16 cellular contexts compared by ENCODE assay signal in the genomic region with DNA sequence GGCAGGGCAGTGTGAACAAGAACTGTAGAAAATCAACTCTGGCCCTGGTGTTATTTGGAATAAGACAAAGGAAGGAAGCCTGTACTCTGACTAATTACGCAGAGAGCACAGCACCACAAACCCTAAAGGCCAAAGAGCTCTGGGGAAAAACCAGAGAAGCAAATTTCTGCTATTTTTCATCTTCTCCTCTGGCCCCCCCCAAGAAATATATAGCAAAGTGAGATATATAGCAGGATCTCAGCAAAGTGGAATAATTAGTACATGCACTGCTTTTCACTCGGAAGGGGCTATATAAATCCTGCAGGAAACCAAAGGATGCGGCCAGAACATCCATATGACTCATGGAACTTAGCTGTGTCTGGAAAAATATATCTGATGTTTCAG.
DNase-seq lines count a peak whose midpoint lies in the region; ATAC-seq and TF ChIP-seq lines count a peak whose summit lies in the region.
"Had no signal": no experiment of that assay in that cellular context is flagged by ENCODE, and none has a peak within 500 bp of the region (broad histone marks: within the 10 kb centered on the region; RNA-seq: fewer than 3 reads in every experiment).

No MANE protein-coding gene starts in this region.

- H3K36me3 Mint-ChIP-seq in activated CD8-positive, alpha-beta T cell treated with anti-CD3 and anti-CD28 coated beads for 36 hours (ENCODE audit: low read depth), result no peaks in the 10 kb centered on the region
- H3K36me3 Mint-ChIP-seq: natural killer cell treated with Interleukin-12 subunit alpha and Interleukin-12 subunit beta and Interleukin-15 and Interleukin-18, amount 100 ng/mL, for 72 hours had no signal

- POLR2A ChIA-PET in activated CD8-positive, alpha-beta T cell treated with anti-CD3 and anti-CD28 coated beads for 36 hours (lab: Charles Lee), result no interaction called here

- ATAC-seq in activated CD8-positive, alpha-beta T cell treated with anti-CD3 and anti-CD28 coated beads for 36 hours, result no peak
- no peak for ATAC-seq in GM21515 (IDR thresholded peaks at IDR 0.05; ENCODE audit: unreplicated experiment)
- ATAC-seq: activated CD8-positive, alpha-beta memory T cell treated with anti-CD3 and anti-CD28 coated beads, Interleukin-2, amount 10 ng/mL, durations not matched to agents 7 days and 5 days; sciatic nerve had no signal

- peak overlapping the region; percentile 68 for H3K27ac ChIP-seq in ACC112 (ENCODE audit: low read depth, low read length)
- H3K27ac ChIP-seq in hepatocyte, result peak overlapping the region; percentile 39
- H3K27ac ChIP-seq in transverse colon, result no peak overlapping the region
- H3K27ac ChIP-seq: PC-9 had no signal

- H4K20me1 ChIP-seq in hepatocyte (ENCODE audit: insufficient read depth, poor library complexity, severe bottlenecking), result no peaks in the 10 kb centered on the region

- H3K4me3 Mint-ChIP-seq in activated CD8-positive, alpha-beta T cell treated with anti-CD3 and anti-CD28 coated beads for 36 hours, result no peak overlapping the region
- H3K4me3 Mint-ChIP-seq: activated CD8-positive, alpha-beta memory T cell treated with anti-CD3 and anti-CD28 coated beads, Interleukin-2, amount 10 ng/mL, durations not matched to agents 7 days and 5 days; natural killer cell treated with Interleukin-12 subunit alpha and Interleukin-12 subunit beta and Interleukin-15 and Interleukin-18, amount 100 ng/mL, for 72 hours had no signal

- H3K4me3 ChIP-seq in ACC112 (ENCODE audit: low read depth, low read length), result peak overlapping the region; percentile 16; the same call in 1 of the 2 replicates
- H3K4me3 ChIP-seq in cardiac fibroblast (replicated peaks in 1 of 2; ENCODE audit: low read depth in 2 of 2, low read length in 2 of 2), result no peak overlapping the region
- H3K4me3 ChIP-seq in hepatocyte, result no peak overlapping the region
- no peak overlapping the region for H3K4me3 ChIP-seq in transverse colon
- H3K4me3 ChIP-seq: PC-9, tibial artery had no signal

- H3K27ac Mint-ChIP-seq in activated CD8-positive, alpha-beta T cell treated with anti-CD3 and anti-CD28 coated beads for 36 hours, result no peak overlapping the region
- H3K27ac Mint-ChIP-seq: activated CD8-positive, alpha-beta memory T cell treated with anti-CD3 and anti-CD28 coated beads, Interleukin-2, amount 10 ng/mL, durations not matched to agents 7 days and 5 days; natural killer cell treated with Interleukin-12 subunit alpha and Interleukin-12 subunit beta and Interleukin-15 and Interleukin-18, amount 100 ng/mL, for 72 hours had no signal

- intact Hi-C loops in transverse colon (cut with DNase I; ENCODE audit: low total_unique reads), result no loop called here
- intact Hi-C loops in activated CD8-positive, alpha-beta T cell treated with anti-CD3 and anti-CD28 coated beads for 36 hours (cut with micrococcal nuclease), result no loop called here

- no peak for TF ChIP-seq POLR2A in transverse colon (IDR thresholded peaks at IDR 0.05)

- no peak for TF ChIP-seq EP300 in transverse colon (IDR thresholded peaks at IDR 0.05; ENCODE audit: low read depth)

- no peaks in the 10 kb centered on the region for H3K4me1 Mint-ChIP-seq in activated CD8-positive, alpha-beta T cell treated with anti-CD3 and anti-CD28 coated beads for 36 hours (ENCODE audit: low read depth)
- H3K4me1 Mint-ChIP-seq: activated CD8-positive, alpha-beta memory T cell treated with anti-CD3 and anti-CD28 coated beads, Interleukin-2, amount 10 ng/mL, durations not matched to agents 7 days and 5 days had no signal

- H3K9me3 Mint-ChIP-seq in activated CD8-positive, alpha-beta T cell treated with anti-CD3 and anti-CD28 coated beads for 36 hours, result no peaks in the 10 kb centered on the region
- H3K9me3 Mint-ChIP-seq: natural killer cell treated with Interleukin-12 subunit alpha and Interleukin-12 subunit beta and Interleukin-15 and Interleukin-18, amount 100 ng/mL, for 72 hours had no signal

- WGBS in hepatocyte (ENCODE audit: low lambda C conversion rate, missing lambda C conversion rate), result 83% methylated on average over 3 of the region's 3 CpGs
- whole genome bisulfite sequencing in transverse colon (ENCODE audit: low coverage in 1 of 2), 2 donors, result 84 to 85% methylated on average over 2 to 3 of the region's 3 CpGs

- peak; percentile 86 for DNase-seq in HT1080 (ENCODE audit: low read depth)
- DNase-seq in cardiac fibroblast (ENCODE audit: low read depth in 2 of 2), result peak; percentile 58 to 68
- no peak for DNase-seq in hepatocyte (ENCODE audit: low spot score)
- DNase-seq in transverse colon, result no peak
- no peak for DNase-seq in activated CD8-positive, alpha-beta T cell treated with anti-CD3 and anti-CD28 coated beads for 36 hours
- DNase-seq in midbrain (lab: John Stamatoyannopoulos, UW), result no peak
- DNase-seq: activated CD4-positive, CD25-positive, alpha-beta regulatory T cell; activated CD8-positive, alpha-beta memory T cell treated with anti-CD3 and anti-CD28 coated beads, Interleukin-2, amount 10 ng/mL, durations not matched to agents 7 days and 5 days; activated naive CD4-positive, alpha-beta T cell; NCI-H187; PC-9; tibial artery had no signal

- H3K9me3 ChIP-seq in hepatocyte (ENCODE audit: low read depth) (no peaks in the 10 kb centered on the region), transverse colon (no peaks in the 10 kb centered on the region)
- H3K9me3 ChIP-seq: tibial artery had no signal

- no peaks in the 10 kb centered on the region for H3K9me2 ChIP-seq in hepatocyte (replicated peaks; ENCODE audit: insufficient read depth)

- in situ Hi-C loops in transverse colon (cut with MboI; ENCODE audit: low pct_ligation_motif_present in 1 of 4, low pct_unique_long_range_greater_than_20kb in 1 of 4, low sequenced_read_pairs in 3 of 4), result no loop called here

- CTCF ChIA-PET in activated CD8-positive, alpha-beta T cell treated with anti-CD3 and anti-CD28 coated beads for 36 hours (lab: Charles Lee), result interaction anchor here (0.7 kb wide), 1 partner anchor 81 kb away, joined by 3 read pairs; no protein-coding TSS in a partner anchor

- H2AFZ ChIP-seq in ACC112 (ENCODE audit: low read length, unreplicated experiment) (peak overlapping the region; percentile 35), hepatocyte (no peak overlapping the region)
- H2AFZ ChIP-seq: PC-9 had no signal

- H3K27me3 Mint-ChIP-seq in activated CD8-positive, alpha-beta T cell treated with anti-CD3 and anti-CD28 coated beads for 36 hours, result no peaks in the 10 kb centered on the region
- H3K27me3 Mint-ChIP-seq: activated CD8-positive, alpha-beta memory T cell treated with anti-CD3 and anti-CD28 coated beads, Interleukin-2, amount 10 ng/mL, durations not matched to agents 7 days and 5 days had no signal

- H3K27me3 ChIP-seq in ACC112 (ENCODE audit: insufficient read depth, low read length), result no peaks in the 10 kb centered on the region
- H3K27me3 ChIP-seq in hepatocyte, result no peaks in the 10 kb centered on the region
- H3K27me3 ChIP-seq in transverse colon, result no peaks in the 10 kb centered on the region
- H3K27me3 ChIP-seq: tibial artery had no signal

- peak overlapping the region; percentile 3 for H3K4me2 ChIP-seq in hepatocyte
- H3K4me2 ChIP-seq: PC-9 had no signal

- no peak for TF ChIP-seq CTCF in cardiac fibroblast (IDR thresholded peaks at IDR 0.05; ENCODE audit: low read depth, low read length)
- TF ChIP-seq CTCF in hepatocyte (IDR thresholded peaks at IDR 0.05; ENCODE audit: poor library complexity), result no peak
- TF ChIP-seq CTCF in transverse colon (IDR thresholded peaks at IDR 0.05), result no peak
- TF ChIP-seq CTCF in activated CD8-positive, alpha-beta T cell treated with anti-CD3 and anti-CD28 coated beads for 36 hours (IDR thresholded peaks at IDR 0.05), result no peak

- peaks cover 1% of the 10 kb centered on the region; the same call in 1 of the 2 replicates for H3K36me3 ChIP-seq in ACC112 (ENCODE audit: insufficient read depth, low read length)
- no peaks in the 10 kb centered on the region for H3K36me3 ChIP-seq in hepatocyte (replicated peaks; ENCODE audit: insufficient read depth, low read depth)
- no peaks in the 10 kb centered on the region for H3K36me3 ChIP-seq in transverse colon
- H3K36me3 ChIP-seq: tibial artery had no signal

- H3K4me1 ChIP-seq in ACC112 (ENCODE audit: control insufficient read depth, insufficient read depth, low read length, unreplicated experiment) (peaks cover 26% of the 10 kb centered on the region), hepatocyte (ENCODE audit: insufficient read depth) (no peaks in the 10 kb centered on the region), transverse colon (peaks cover 0 to 4% (median 0%) of the 10 kb centered on the region in 4 donors)

- H3K79me2 ChIP-seq in ACC112 (ENCODE audit: control insufficient read depth, insufficient read depth, low read length, unreplicated experiment) (no peaks in the 10 kb centered on the region), hepatocyte (no peaks in the 10 kb centered on the region)

Comparison
In these comparisons a context has a peak if more than half of its experiments do, and no peak if none do; other contexts are left out.
1. H3K27ac ChIP-seq: peak in ACC112 (single experiment) and hepatocyte (single experiment); none in transverse colon (0 of 4).
2. DNase-seq: peak in HT1080 (single experiment) and cardiac fibroblast (2 of 2); none in hepatocyte (single experiment), transverse colon (single experiment), activated CD8-positive, alpha-beta T cell treated with anti-CD3 and anti-CD28 coated beads for 36 hours (single experiment) and midbrain (single experiment).